Comparison of ENCODE assay signal across 20 cellular contexts in the genomic region with DNA sequence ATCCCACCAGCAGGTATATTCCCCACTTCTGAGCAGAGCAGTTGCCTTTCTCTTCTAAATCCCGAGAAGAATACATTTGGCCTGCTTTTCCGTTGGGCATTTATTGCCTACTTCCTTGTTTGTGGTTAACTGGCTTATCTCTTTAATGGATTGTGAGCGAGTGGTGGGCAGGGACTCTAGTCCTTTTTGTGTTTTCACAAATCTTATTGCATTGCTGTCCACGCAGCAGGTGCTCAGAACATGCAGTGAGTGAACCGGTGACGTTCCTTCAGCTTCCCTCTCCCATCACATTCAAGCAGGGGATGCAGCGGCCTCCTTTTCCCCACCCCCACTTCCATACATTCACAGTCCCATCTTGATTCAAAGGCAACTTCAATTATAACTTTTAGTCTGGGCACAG. TPM values are rescaled to one million over a fixed set of nuclear protein-coding genes. Genes with fewer than 3 reads are reported as not detected.
A peak's percentile ranks its signal among the peaks of the same experiment; 100 is the strongest.
DNase-seq lines count a peak whose midpoint lies in the region; ATAC-seq, FAIRE-seq and TF ChIP-seq lines count a peak whose summit lies in the region.
"Had no signal": no experiment of that assay in that cellular context is flagged by ENCODE, and none has a peak within 500 bp of the region (broad histone marks: within the 10 kb centered on the region; RNA-seq: fewer than 3 reads in every experiment).

No MANE protein-coding gene starts in this region.

- no peak for ATAC-seq in HepG2
- ATAC-seq in right lobe of liver, result no peak
- ATAC-seq in T-cell (replicated peaks in 1 of 4), result no peak
- no peak for ATAC-seq in GM21529 (IDR thresholded peaks at IDR 0.05; ENCODE audit: unreplicated experiment)
- ATAC-seq: gastrocnemius medialis had no signal

- peak overlapping the region; percentile 52 for H3K27ac Mint-ChIP-seq in dendritic cell treated with granulocyte-macrophage colony-stimulating factor and Interleukin-4, amounts not matched to agents 40 ng/mL and 50 ng/mL, for 4 days
- no peak overlapping the region for H3K27ac Mint-ChIP-seq in T-cell
- H3K27ac Mint-ChIP-seq: activated CD4-positive, alpha-beta T cell treated with anti-CD3 and anti-CD28 coated beads, Interleukin-2, amount 10 ng/mL, durations not matched to agents 7 days and 5 days had no signal

- TF ChIP-seq CTCF in HepG2 (CRISPR knock-in tag; IDR thresholded peaks at IDR 0.05) (no peak), right lobe of liver (IDR thresholded peaks at IDR 0.05) (no peak), tibial artery (IDR thresholded peaks at IDR 0.05) (no peak)

- POLR2A ChIA-PET in HepG2 (lab: Yijun Ruan, JAX) (no interaction called here), T-cell (lab: Charles Lee) (no interaction called here)

- H3K79me2 ChIP-seq in HepG2 (ENCODE audit: insufficient read depth, low read length), result no peaks in the 10 kb centered on the region

- FAIRE-seq in HepG2 (lab: Jason Lieb, UNC), result no peak
- FAIRE-seq in frontal cortex (lab: Jason Lieb, UNC), result no peak
- FAIRE-seq: RCC 7860, urothelium cell line had no signal

- peaks cover 8% of the 10 kb centered on the region for H3K36me3 Mint-ChIP-seq in dendritic cell treated with granulocyte-macrophage colony-stimulating factor and Interleukin-4, amounts not matched to agents 40 ng/mL and 50 ng/mL, for 4 days (ENCODE audit: low read depth)
- H3K36me3 Mint-ChIP-seq in T-cell, result no peaks in the 10 kb centered on the region

- H3K4me2 ChIP-seq in HepG2 (ENCODE audit: low read depth, low read length), result no peak overlapping the region

- H3K9me3 ChIP-seq in HepG2 (ENCODE audit: low read length), result no peaks in the 10 kb centered on the region
- H3K9me3 ChIP-seq in right lobe of liver, result no peaks in the 10 kb centered on the region
- no peaks in the 10 kb centered on the region for H3K9me3 ChIP-seq in tibial artery
- H3K9me3 ChIP-seq: gastrocnemius medialis had no signal

- no peak for TF ChIP-seq EP300 in HepG2 (IDR thresholded peaks at IDR 0.05; ENCODE audit: low read depth in 2 of 2, low read length in 2 of 2)
- no peak for TF ChIP-seq EP300 in HepG2 (CRISPR knock-in tag; IDR thresholded peaks at IDR 0.05; ENCODE audit: borderline replicate concordance)

- H3K9ac ChIP-seq in HepG2 (ENCODE audit: insufficient read depth, low read depth, low read length), result no peak overlapping the region

- 72% methylated on average over 7 of the region's 7 CpGs for WGBS in HepG2 (ENCODE audit: low lambda C conversion rate)
- WGBS in right lobe of liver (ENCODE audit: insufficient coverage, low coverage, low lambda C conversion rate, missing lambda C conversion rate), result 63% methylated on average over 7 of the region's 7 CpGs

- TF ChIP-seq POLR2A in HepG2 (IDR thresholded peaks at IDR 0.05; ENCODE audit: insufficient read depth in 1 of 2, low read depth in 2 of 2, low read length in 2 of 2) (no peak), right lobe of liver (IDR thresholded peaks at IDR 0.05) (no peak)

- H4K20me1 ChIP-seq in HepG2 (ENCODE audit: insufficient read depth, low read length), result no peaks in the 10 kb centered on the region

- no peak for TF ChIP-seq RAD21 in HepG2 (CRISPR knock-in tag; IDR thresholded peaks at IDR 0.05)

- H3K36me3 ChIP-seq in HepG2 (replicated peaks in 1 of 2; ENCODE audit: control insufficient read depth in 1 of 2, insufficient read depth in 2 of 2, low read length in 2 of 2), result no peaks in the 10 kb centered on the region
- H3K36me3 ChIP-seq in right lobe of liver, result no peaks in the 10 kb centered on the region
- H3K36me3 ChIP-seq in tibial artery, result no peaks in the 10 kb centered on the region
- H3K36me3 ChIP-seq: gastrocnemius medialis had no signal

- no peak overlapping the region for H3K4me3 Mint-ChIP-seq in dendritic cell treated with granulocyte-macrophage colony-stimulating factor and Interleukin-4, amounts not matched to agents 40 ng/mL and 50 ng/mL, for 4 days
- H3K4me3 Mint-ChIP-seq in T-cell, result no peak overlapping the region
- H3K4me3 Mint-ChIP-seq: activated CD4-positive, alpha-beta T cell treated with anti-CD3 and anti-CD28 coated beads, Interleukin-2, amount 10 ng/mL, durations not matched to agents 7 days and 5 days had no signal

- no peaks in the 10 kb centered on the region for H3K9me3 Mint-ChIP-seq in dendritic cell treated with granulocyte-macrophage colony-stimulating factor and Interleukin-4, amounts not matched to agents 40 ng/mL and 50 ng/mL, for 4 days
- no peaks in the 10 kb centered on the region for H3K9me3 Mint-ChIP-seq in T-cell
- H3K9me3 Mint-ChIP-seq: activated CD4-positive, alpha-beta T cell treated with anti-CD3 and anti-CD28 coated beads, Interleukin-2, amount 10 ng/mL, durations not matched to agents 7 days and 5 days had no signal

- CTCF ChIA-PET in HepG2 (lab: Yijun Ruan, JAX; ENCODE audit: low intra/inter-chr PET ratio, low total read pairs) (interaction anchor here (1.9 to 3.0 kb wide), 3 partner anchors 55 to 193 kb away, joined by 13 to 32 read pairs (median 14); no protein-coding TSS in a partner anchor), T-cell (lab: Charles Lee) (interaction anchor here (0.6 to 1.8 kb wide), 4 partner anchors 9 to 1505 kb away, joined by 3 to 6 read pairs (median 4); no protein-coding TSS in a partner anchor)

- H3K4me1 ChIP-seq in HepG2 (ENCODE audit: insufficient read depth, low read length) (no peaks in the 10 kb centered on the region), right lobe of liver (no peaks in the 10 kb centered on the region), tibial artery (no peaks in the 10 kb centered on the region)

- no peak overlapping the region for H2AFZ ChIP-seq in HepG2 (ENCODE audit: low read length)

- H3K27ac ChIP-seq in HepG2 (ENCODE audit: extremely low read length, insufficient read depth, low read length), result no peak overlapping the region
- H3K27ac ChIP-seq in right lobe of liver, result no peak overlapping the region
- no peak overlapping the region for H3K27ac ChIP-seq in tibial artery
- H3K27ac ChIP-seq: skin epidermis had no signal

- DNase-seq in HepG2 (ENCODE audit: low spot score), result no peak
- no peak for DNase-seq in right lobe of liver
- DNase-seq in NCI-H2107 treated with DMSO at 0.1 percent for 48 hours (lab: John Stamatoyannopoulos, UW; ENCODE audit: unreplicated experiment), result peak; percentile 64
- DNase-seq in frontal cortex (ENCODE audit: low spot score in 2 of 2), result no peak
- DNase-seq in T-cell, result no peak
- no peak for DNase-seq in tibial artery
- DNase-seq: activated CD4-positive, alpha-beta T cell treated with anti-CD3 and anti-CD28 coated beads, Interleukin-2, amount 10 ng/mL, durations not matched to agents 7 days and 5 days; activated T-cell treated with anti-CD3 and anti-CD28 coated beads, Interleukin-2, amount 50 U/mL, for 48 hours; DND-41; gastrocnemius medialis; HCEC 1CT; NCI-H2227 treated with DMSO at 0.1 percent for 48 hours; nucleus accumbens; stimulated activated naive CD4-positive, alpha-beta T cell; T-helper 1 cell had no signal

- peaks cover 9% of the 10 kb centered on the region for H3K27me3 Mint-ChIP-seq in dendritic cell treated with granulocyte-macrophage colony-stimulating factor and Interleukin-4, amounts not matched to agents 40 ng/mL and 50 ng/mL, for 4 days
- H3K27me3 Mint-ChIP-seq in T-cell, result peaks cover under 1 to 5% of the 10 kb centered on the region in 2 donors

- peaks cover 15% of the 10 kb centered on the region for H3K4me1 Mint-ChIP-seq in dendritic cell treated with granulocyte-macrophage colony-stimulating factor and Interleukin-4, amounts not matched to agents 40 ng/mL and 50 ng/mL, for 4 days (ENCODE audit: low read depth)
- peaks cover 0 to 4% (median 2%) of the 10 kb centered on the region in 3 donors for H3K4me1 Mint-ChIP-seq in T-cell

- intact Hi-C loops in HepG2 (cut with micrococcal nuclease; ENCODE audit: unreplicated experiment) (loop anchor here (2.0 kb wide), 2 partner anchors 153 to 291 kb away; no protein-coding TSS in a partner anchor), right lobe of liver (cut with DNase I) (loop anchor here (10.0 kb wide), 2 partner anchors 149 to 189 kb away; no protein-coding TSS in a partner anchor), tibial artery (cut with DNase I; ENCODE audit: low total_unique reads) (loop anchor here (10.0 kb wide), 1 partner anchor 159 kb away; a partner anchor contains a TSS)
- intact Hi-C loops in dendritic cell treated with granulocyte-macrophage colony-stimulating factor and Interleukin-4, amounts not matched to agents 40 ng/mL and 50 ng/mL, for 4 days (cut with micrococcal nuclease), result loop anchor here (10.0 kb wide), 1 partner anchor 59 kb away; no protein-coding TSS in a partner anchor

- H3K27me3 ChIP-seq in HepG2 (ENCODE audit: control insufficient read depth in 1 of 2, insufficient read depth in 2 of 2, low read length in 2 of 2), result peaks cover 0 to 6% of the 10 kb centered on the region in 2 experiments; a peak in 1 of 5 replicates
- no peaks in the 10 kb centered on the region for H3K27me3 ChIP-seq in right lobe of liver
- H3K27me3 ChIP-seq in tibial artery, result no peaks in the 10 kb centered on the region
- H3K27me3 ChIP-seq: gastrocnemius medialis had no signal

- H3K4me3 ChIP-seq in HepG2 (replicated peaks in 1 of 3; ENCODE audit: insufficient read depth in 1 of 3, low read depth in 2 of 3, low read length in 3 of 3) (no peak overlapping the region), right lobe of liver (no peak overlapping the region), tibial artery (no peak overlapping the region)
- H3K4me3 ChIP-seq: gastrocnemius medialis, skin epidermis had no signal

- in situ Hi-C loops in HepG2 (cut with HindIII; ENCODE audit: extremely low pct_ligation_motif_present, low pct_unique_long_range_greater_than_20kb), result loop anchor here (10.0 kb wide), 1 partner anchor 289 kb away; no protein-coding TSS in a partner anchor

- no TSS peak for BruUV-seq in HepG2 (replicated peaks; lab: Mats Ljungman, UMichigan)

RNA-seq across cellular contexts. Expression of a gene that starts 28.9 kb away (rescaled TPM):
- total RNA-seq in HepG2 (2016; rRNA removed; fragmentation: Illumina TruSeq; extraction: Trizol) (0.31 and 0.38 TPM in 2 replicates), right lobe of liver (under 1 TPM in 5 of 6 experiments, not detected in 1; 0.11 to 0.34 (median 0.20) TPM), frontal cortex (6.1 TPM), T-cell (1 to 10 TPM; 2.9 to 9.1 (median 5.2) TPM)
- 0.10 and 0.18 TPM in 2 replicates for total RNA-seq in HepG2 (2016; cell fraction: cytosol; rRNA removed; fragmentation: Illumina TruSeq; extraction: Trizol; ENCODE audit: low read depth)
- total RNA-seq in HepG2 (2016; cell fraction: insoluble cytoplasmic fraction; rRNA removed; fragmentation: Illumina TruSeq; extraction: Trizol), result 0.35 and 0.36 TPM in 2 replicates
- 0.55 and 0.62 TPM in 2 replicates for total RNA-seq in HepG2 (2016; cell fraction: membrane; rRNA removed; fragmentation: Illumina TruSeq; extraction: Trizol)
- total RNA-seq in HepG2 (2016; cell fraction: nucleus; rRNA removed; fragmentation: Illumina TruSeq; extraction: Trizol), result 0.28 and 0.94 TPM in 2 replicates
- 0.29 and 0.37 TPM in 2 replicates for polyA plus RNA-seq in HepG2 (2011; rRNA removed)
- 0.25 and 0.29 TPM in 2 replicates for polyA plus RNA-seq in HepG2 (2011; cell fraction: cytosol; rRNA removed)
- 0.54 and 0.56 TPM in 2 replicates for polyA plus RNA-seq in HepG2 (2011; cell fraction: nucleus; rRNA removed)
- polyA plus RNA-seq in HepG2 (2012), result 0.31 and 0.47 TPM in 2 replicates
- polyA plus RNA-seq in HepG2 (2016; cell fraction: cytosol; fragmentation: Illumina TruSeq; extraction: Trizol; ENCODE audit: low read depth), result 0.35 and 0.49 TPM in 2 replicates
- polyA plus RNA-seq in HepG2 (2016; cell fraction: insoluble cytoplasmic fraction; fragmentation: Illumina TruSeq; extraction: Trizol; ENCODE audit: low read depth), result 0.88 and 1.2 TPM in 2 replicates
- 0.48 and 0.61 TPM in 2 replicates for polyA plus RNA-seq in HepG2 (2016; cell fraction: membrane; fragmentation: Illumina TruSeq; extraction: Trizol; ENCODE audit: low read depth)
- polyA plus RNA-seq in HepG2 (2016; cell fraction: nucleus; fragmentation: Illumina TruSeq; extraction: Trizol; ENCODE audit: insufficient read depth, low read depth), result 0.59 and 1.1 TPM in 2 replicates
- 1.0 TPM in 1 of 2 replicates, not detected in the other for polyA minus RNA-seq in HepG2 (2011; rRNA and poly(A)+ RNA removed; ENCODE audit: low replicate concordance)
- 0.35 and 1.1 TPM in 2 replicates for polyA minus RNA-seq in HepG2 (2011; cell fraction: cytosol; rRNA and poly(A)+ RNA removed)
- 0.25 and 0.26 TPM in 2 replicates for polyA minus RNA-seq in HepG2 (2011; cell fraction: nucleus; rRNA and poly(A)+ RNA removed)
